ENCODE assay signal across 18 cellular contexts in the genomic region with DNA sequence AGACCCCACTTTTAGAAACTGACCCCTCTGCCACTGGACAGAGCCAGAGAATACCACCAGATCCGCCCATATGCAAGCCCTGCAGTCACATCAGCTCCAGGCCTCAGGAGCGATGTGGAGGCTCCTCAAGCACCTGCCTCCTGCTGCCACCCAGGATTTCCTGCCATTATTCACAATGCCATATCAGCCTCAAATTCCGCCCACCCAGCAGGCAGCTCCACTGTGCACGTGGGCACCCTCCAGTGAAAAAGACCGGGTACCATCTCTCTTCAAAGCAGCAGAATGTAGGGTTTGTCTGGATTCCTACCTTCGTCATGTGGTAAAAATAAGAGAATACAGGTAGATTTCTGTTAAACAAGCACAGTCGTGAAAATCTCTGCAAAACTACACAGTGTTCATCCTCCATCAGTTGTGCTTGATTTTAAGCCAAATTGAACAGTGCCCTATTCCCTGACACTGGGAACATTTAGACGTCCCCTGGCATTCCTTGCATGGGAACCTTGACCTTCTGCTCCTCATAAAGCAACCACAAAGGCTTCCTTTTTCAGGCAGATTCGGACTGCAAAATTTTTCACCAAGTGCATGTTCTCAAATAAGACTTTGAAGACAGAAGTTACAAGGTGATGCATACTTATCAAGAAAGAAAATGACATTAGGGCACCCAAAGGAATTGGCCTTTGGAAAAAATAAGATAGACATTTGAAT. TPM values are rescaled to one million over a fixed set of nuclear protein-coding genes. Genes with fewer than 3 reads are reported as not detected.
DNase-seq lines count a peak whose midpoint lies in the region; ATAC-seq and TF ChIP-seq lines count a peak whose summit lies in the region.
"Had no signal": no experiment of that assay in that cellular context is flagged by ENCODE, and none has a peak within 500 bp of the region (broad histone marks: within the 10 kb centered on the region; RNA-seq: fewer than 3 reads in every experiment).

No MANE protein-coding gene starts in this region.

- H3K36me3 ChIP-seq in IMR-90 (ENCODE audit: control insufficient read depth, insufficient read depth, low read length) = no peaks in the 10 kb centered on the region
- H3K36me3 ChIP-seq in stomach smooth muscle (ENCODE audit: control insufficient read depth in 2 of 2, insufficient read depth in 2 of 2, low read length in 2 of 2) = peaks cover 0 to 8% of the 10 kb centered on the region in 2 donors
- peaks cover 0 to 8% (median 0%) of the 10 kb centered on the region in 9 donors for H3K36me3 ChIP-seq in heart left ventricle
- H3K36me3 ChIP-seq: BE2C had no signal

- no peaks in the 10 kb centered on the region for H3K9me3 Mint-ChIP-seq in stimulated activated naive B cell treated with anti-CD40 and anti-IgM and Interleukin-4, amounts not matched to agents 10 μg/mL and 1 μg/mL and 100 μg/mL, for 72 hours
- H3K9me3 Mint-ChIP-seq: CD4-positive, alpha-beta memory T cell had no signal

- H3K27ac ChIP-seq in IMR-90 (ENCODE audit: insufficient read depth, low read length) (no peak overlapping the region), layer of hippocampus (ENCODE audit: low read depth, low read length) (peak overlapping the region; percentile 25), stomach smooth muscle (ENCODE audit: low read length) (peak overlapping the region; percentile 55), heart left ventricle (peak overlapping the region in 2 of 12 donors; percentile 33 to 61)
- H3K27ac ChIP-seq: GM23248, KMS-11, RWPE1 had no signal

- peak overlapping the region; percentile 3 for H2AFZ ChIP-seq in IMR-90 (replicated peaks; ENCODE audit: low read length, poor library complexity)
- H2AFZ ChIP-seq: GM23248 had no signal

- ATAC-seq in IMR-90 (ENCODE audit: low read depth) = no peak
- ATAC-seq in stimulated activated naive B cell treated with anti-CD40 and anti-IgM and Interleukin-4, amounts not matched to agents 10 μg/mL and 1 μg/mL and 100 μg/mL, for 72 hours (replicated peaks) = no peak
- ATAC-seq in heart left ventricle = no peak
- ATAC-seq: HCT116, PC-3 had no signal

- intact Hi-C loops in IMR-90 (cut with micrococcal nuclease) (no loop called here), heart left ventricle (cut with DNase I) (no loop called here)

- no peak overlapping the region for H2BK20ac ChIP-seq in IMR-90 (ENCODE audit: low read depth, low read length)

- H3K18ac ChIP-seq in IMR-90 (ENCODE audit: low read depth, low read length) = no peak overlapping the region

- H4K91ac ChIP-seq in IMR-90 (ENCODE audit: insufficient read depth, low read depth, low read length) = no peak overlapping the region

- no peak overlapping the region for H3K14ac ChIP-seq in IMR-90 (replicated peaks; ENCODE audit: low read depth, low read length)

- no peaks in the 10 kb centered on the region for H3K79me1 ChIP-seq in IMR-90 (ENCODE audit: low read depth in 1 of 2, low read length in 2 of 2)

- H4K20me1 ChIP-seq in IMR-90 (ENCODE audit: insufficient read depth, low read length) = no peaks in the 10 kb centered on the region

- no peak overlapping the region for H3K4ac ChIP-seq in IMR-90 (ENCODE audit: low read depth, low read length)

- H3K27me3 ChIP-seq in IMR-90 (ENCODE audit: control insufficient read depth, insufficient read depth, low read length) (peaks cover 20% of the 10 kb centered on the region), layer of hippocampus (ENCODE audit: control insufficient read depth, insufficient read depth, low read length) (no peaks in the 10 kb centered on the region), stomach smooth muscle (ENCODE audit: control insufficient read depth in 1 of 2, insufficient read depth in 2 of 2, low read length in 2 of 2) (no peaks in the 10 kb centered on the region), heart left ventricle (no peaks in the 10 kb centered on the region)
- H3K27me3 ChIP-seq: BE2C had no signal

- CTCF ChIA-PET in IMR-90 (lab: Yijun Ruan, JAX) = interaction anchor here (0.5 to 1.7 kb wide), 2 partner anchors 8 to 11 kb away, joined by 5 to 8 read pairs; no protein-coding TSS in a partner anchor

- no peak overlapping the region for H4K8ac ChIP-seq in IMR-90 (ENCODE audit: low read depth in 2 of 2, low read length in 2 of 2)

- H3K4me3 Mint-ChIP-seq in stimulated activated naive B cell treated with anti-CD40 and anti-IgM and Interleukin-4, amounts not matched to agents 10 μg/mL and 1 μg/mL and 100 μg/mL, for 72 hours = no peak overlapping the region
- H3K4me3 Mint-ChIP-seq: CD4-positive, alpha-beta memory T cell had no signal

- H3K9ac ChIP-seq in IMR-90 (ENCODE audit: low read depth, low read length) = no peak overlapping the region
- H3K9ac ChIP-seq in stomach smooth muscle (ENCODE audit: low read length in 2 of 2) = no peak overlapping the region
- H3K9ac ChIP-seq: GM23248, KMS-11 had no signal

- no peak overlapping the region for H2AK5ac ChIP-seq in IMR-90 (ENCODE audit: low read depth, low read length)

- H2AK9ac ChIP-seq in IMR-90 (replicated peaks; ENCODE audit: low read depth, low read length, poor library complexity) = no peak overlapping the region

- H3K9me1 ChIP-seq in IMR-90 (ENCODE audit: insufficient read depth, low read length) = no peaks in the 10 kb centered on the region

- dilution Hi-C loops in IMR-90 (cut with HindIII; ENCODE audit: low sequenced_read_pairs, unreplicated experiment) = no loop called here

- no peak overlapping the region for H2BK120ac ChIP-seq in IMR-90 (ENCODE audit: low read depth, low read length)

- no peak overlapping the region for H2BK15ac ChIP-seq in IMR-90 (ENCODE audit: low read depth, low read length)

- no peaks in the 10 kb centered on the region for H3K4me1 ChIP-seq in IMR-90 (ENCODE audit: control insufficient read depth, insufficient read depth, low read length)
- H3K4me1 ChIP-seq in stomach smooth muscle (ENCODE audit: control insufficient read depth, insufficient read depth, low read length) = peaks cover 28% of the 10 kb centered on the region
- H3K4me1 ChIP-seq in heart left ventricle = peaks cover 0 to 57% (median 12%) of the 10 kb centered on the region in 12 donors
- H3K4me1 ChIP-seq: BE2C had no signal

- H3K9me3 ChIP-seq in IMR-90 (ENCODE audit: control insufficient read depth, insufficient read depth, low read length) = no peaks in the 10 kb centered on the region
- no peaks in the 10 kb centered on the region for H3K9me3 ChIP-seq in stomach smooth muscle (ENCODE audit: control insufficient read depth in 2 of 2, low read length in 2 of 2)
- H3K9me3 ChIP-seq in heart left ventricle = no peaks in the 10 kb centered on the region
- H3K9me3 ChIP-seq: BE2C had no signal

- no peak overlapping the region for H3K4me2 ChIP-seq in IMR-90 (ENCODE audit: low read depth, low read length)
- H3K4me2 ChIP-seq: KMS-11 had no signal

- H3K4me1 Mint-ChIP-seq in stimulated activated naive B cell treated with anti-CD40 and anti-IgM and Interleukin-4, amounts not matched to agents 10 μg/mL and 1 μg/mL and 100 μg/mL, for 72 hours = no peaks in the 10 kb centered on the region
- H3K4me1 Mint-ChIP-seq: CD4-positive, alpha-beta memory T cell had no signal

- no TSS peak for BruUV-seq in IMR-90 (replicated peaks; lab: Mats Ljungman, UMichigan)

- H3K27ac Mint-ChIP-seq in stimulated activated naive B cell treated with anti-CD40 and anti-IgM and Interleukin-4, amounts not matched to agents 10 μg/mL and 1 μg/mL and 100 μg/mL, for 72 hours = no peak overlapping the region
- H3K27ac Mint-ChIP-seq: CD4-positive, alpha-beta memory T cell had no signal

- no peaks in the 10 kb centered on the region for H3K36me3 Mint-ChIP-seq in stimulated activated naive B cell treated with anti-CD40 and anti-IgM and Interleukin-4, amounts not matched to agents 10 μg/mL and 1 μg/mL and 100 μg/mL, for 72 hours
- H3K36me3 Mint-ChIP-seq: CD4-positive, alpha-beta memory T cell had no signal

- no peak overlapping the region for H2BK5ac ChIP-seq in IMR-90 (ENCODE audit: low read depth, low read length, poor library complexity, severe bottlenecking)

- no peak for TF ChIP-seq CTCF in IMR-90 (conservative IDR thresholded peaks at IDR 0.05; ENCODE audit: low read depth, low read length)
- no peak for TF ChIP-seq CTCF in GM20000 (IDR thresholded peaks at IDR 0.05; ENCODE audit: extremely low read depth, missing control alignments)
- TF ChIP-seq CTCF in heart left ventricle (IDR thresholded peaks at IDR 0.05) = no peak

- POLR2A ChIA-PET in IMR-90 (lab: Charles Lee; ENCODE audit: unreplicated experiment) = no interaction called here

- no peak for TF ChIP-seq RAD21 in IMR-90 (IDR thresholded peaks at IDR 0.05; ENCODE audit: low read length)

- no peak overlapping the region for H3K4me3 ChIP-seq in IMR-90 (ENCODE audit: insufficient read depth, low read depth, low read length)
- no peak overlapping the region for H3K4me3 ChIP-seq in stomach smooth muscle (ENCODE audit: low read length in 2 of 2)
- H3K4me3 ChIP-seq in heart left ventricle = no peak overlapping the region
- H3K4me3 ChIP-seq: GM23248 had no signal

- H4K5ac ChIP-seq in IMR-90 (ENCODE audit: low read depth, low read length) = no peak overlapping the region

- TF ChIP-seq POLR2A in IMR-90 (IDR thresholded peaks at IDR 0.05; ENCODE audit: low read depth, low read length) = no peak
- no peak for TF ChIP-seq POLR2A in heart left ventricle (IDR thresholded peaks at IDR 0.05)

- H3K23ac ChIP-seq in IMR-90 (ENCODE audit: low read depth, low read length) = no peak overlapping the region

- WGBS in IMR-90 (ENCODE audit: extremely low coverage in 2 of 2, insufficient read length in 1 of 2), 2 experiments = 86% methylated on average over 2 of the region's 9 CpGs; no CpG with 5 or more reads in 1 of the 2 experiments
- 67 to 78% (median 72%) methylated on average over 9 of the region's 9 CpGs for WGBS in heart left ventricle, 4 donors

- peaks cover 3 to 5% of the 10 kb centered on the region in 2 donors for H3K27me3 Mint-ChIP-seq in stimulated activated naive B cell treated with anti-CD40 and anti-IgM and Interleukin-4, amounts not matched to agents 10 μg/mL and 1 μg/mL and 100 μg/mL, for 72 hours

- DNase-seq in IMR-90 = no peak
- DNase-seq in NCI-H69 (lab: John Stamatoyannopoulos, UW) = peak; percentile 70
- no peak for DNase-seq in GM20000 (ENCODE audit: low spot score)
- no peak for DNase-seq in stimulated activated naive B cell treated with anti-CD40 and anti-IgM and Interleukin-4, amounts not matched to agents 10 μg/mL and 1 μg/mL and 100 μg/mL, for 72 hours
- DNase-seq in heart left ventricle = no peak
- DNase-seq: BE2C; CD4-positive, alpha-beta memory T cell; GM23248; NCI-H1092; NCI-H187; NCI-H2171; NCI-H774; PC-3 had no signal

- in situ Hi-C loops in IMR-90 (cut with MboI; ENCODE audit: low sequenced_read_pairs) = no loop called here

- no peak overlapping the region for H3K56ac ChIP-seq in IMR-90 (ENCODE audit: extremely low read depth, insufficient read depth, low read length)

TF ChIP-seq in IMR-90, 13 proteins besides CTCF, POLR2A, EP300 and RAD21 (continues in another document):
- TF ChIP-seq MAFK (IDR thresholded peaks at IDR 0.05; ENCODE audit: low read depth, low read length) = no peak

RNA-seq across cellular contexts. Expression of a gene that starts 56.4 kb away (rescaled TPM):
- total RNA-seq in IMR-90 (2012; rRNA removed) (not detected in 2 replicates), heart left ventricle (10 to 100 TPM in 2 of 9 donors, 1 to 10 TPM in 7; 5.6 to 16.8 (median 8.0) TPM)
- polyA plus RNA-seq in IMR-90 (2012; rRNA removed) (0.03 and 0.04 TPM in 2 replicates), heart left ventricle (1 to 10 TPM; 4.1 TPM)
- 0.05 and 0.07 TPM in 2 replicates for polyA plus RNA-seq in IMR-90 (2012; cell fraction: cytosol; rRNA removed)
- polyA plus RNA-seq in IMR-90 (2012; cell fraction: nucleus; rRNA removed; ENCODE audit: low replicate concordance) = 0.05 TPM in 1 of 2 replicates, not detected in the other
- total RNA-seq: CD4-positive, alpha-beta memory T cell; GM23248 had no signal
- polyA plus RNA-seq: CD4-positive, alpha-beta memory T cell; GM23248 had no signal
